Comparison of ENCODE assay signal across 24 cellular contexts in genomic region chr7:22325671-22326070, GRCh38.
"Had no signal": no experiment of that assay in that cellular context is flagged by ENCODE, and none has a peak within 500 bp of the region (broad histone marks: within the 10 kb centered on the region; RNA-seq: fewer than 3 reads in every experiment).

No MANE protein-coding gene starts in this region.

- DNase-seq: activated CD4-positive, alpha-beta T cell treated with anti-CD3 and anti-CD28 coated beads for 1 hour; activated CD8-positive, alpha-beta memory T cell treated with anti-CD3 and anti-CD28 coated beads for 24 hours; activated CD8-positive, alpha-beta memory T cell treated with anti-CD3 and anti-CD28 coated beads, Interleukin-2, amount 50 U/mL, for 48 hours; activated effector memory CD4-positive, alpha-beta T cell treated with Interleukin-2 at 50 U/mL for 16 hours; activated naive CD4-positive, alpha-beta T cell treated with anti-CD3 and anti-CD28 coated beads, Interleukin-2, amount 10 ng/mL, durations not matched to agents 7 days and 5 days; activated naive CD8-positive, alpha-beta T cell treated with anti-CD3 and anti-CD28 coated beads, Interleukin-2, amount 50 U/mL, for 24 hours; activated T-cell treated with anti-CD3 and anti-CD28 coated beads, Interleukin-2, amount 50 U/mL, for 48 hours; aorta; brain microvascular endothelial cell; central memory CD4-positive, alpha-beta T cell; endodermal cell; foreskin melanocyte; glutamatergic neuron; hippocampal formation; midbrain; nephron progenitor cell; nucleus accumbens; sigmoid colon; stimulated activated CD4-positive, alpha-beta T cell treated with anti-CD3 and anti-CD28 coated beads, Interleukin-4, amount 100 ng/mL, for 4 hours; stimulated activated naive B cell treated with anti-CD40 and anti-IgM and Interleukin-4, amounts not matched to agents 10 μg/mL and 1 μg/mL and 100 μg/mL, for 72 hours; thyroid gland; WERI-Rb-1 had no signal

- ATAC-seq: activated naive CD8-positive, alpha-beta T cell treated with anti-CD3 and anti-CD28 coated beads, Interleukin-2, amount 50 U/mL, for 24 hours; stimulated activated naive B cell treated with anti-CD40 and anti-IgM and Interleukin-4, amounts not matched to agents 10 μg/mL and 1 μg/mL and 100 μg/mL, for 72 hours had no signal

- H3K4me1 Mint-ChIP-seq: activated naive CD4-positive, alpha-beta T cell treated with anti-CD3 and anti-CD28 coated beads, Interleukin-2, amount 10 ng/mL, durations not matched to agents 7 days and 5 days; activated naive CD8-positive, alpha-beta T cell treated with anti-CD3 and anti-CD28 coated beads, Interleukin-2, amount 50 U/mL, for 24 hours had no signal

- H3K27me3 Mint-ChIP-seq: stimulated activated naive B cell treated with anti-CD40 and anti-IgM and Interleukin-4, amounts not matched to agents 10 μg/mL and 1 μg/mL and 100 μg/mL, for 72 hours had no signal

- H3K27ac ChIP-seq: brain microvascular endothelial cell, epithelial cell of prostate, sigmoid colon, thyroid gland, WERI-Rb-1 had no signal

- H3K36me3 ChIP-seq: brain microvascular endothelial cell, sigmoid colon, thyroid gland, WERI-Rb-1 had no signal

- H3K4me3 Mint-ChIP-seq: activated naive CD4-positive, alpha-beta T cell treated with anti-CD3 and anti-CD28 coated beads, Interleukin-2, amount 10 ng/mL, durations not matched to agents 7 days and 5 days; activated naive CD8-positive, alpha-beta T cell treated with anti-CD3 and anti-CD28 coated beads, Interleukin-2, amount 50 U/mL, for 24 hours; endodermal cell; nephron progenitor cell; stimulated activated naive B cell treated with anti-CD40 and anti-IgM and Interleukin-4, amounts not matched to agents 10 μg/mL and 1 μg/mL and 100 μg/mL, for 72 hours had no signal

- H3K4me3 ChIP-seq: lung, sigmoid colon, thyroid gland had no signal

- H3K9me3 Mint-ChIP-seq: activated naive CD4-positive, alpha-beta T cell treated with anti-CD3 and anti-CD28 coated beads, Interleukin-2, amount 10 ng/mL, durations not matched to agents 7 days and 5 days; activated naive CD8-positive, alpha-beta T cell treated with anti-CD3 and anti-CD28 coated beads, Interleukin-2, amount 50 U/mL, for 24 hours; endodermal cell; nephron progenitor cell; stimulated activated naive B cell treated with anti-CD40 and anti-IgM and Interleukin-4, amounts not matched to agents 10 μg/mL and 1 μg/mL and 100 μg/mL, for 72 hours had no signal

- H3K9me3 ChIP-seq: sigmoid colon, thyroid gland had no signal

- H3K27me3 ChIP-seq: brain microvascular endothelial cell, sigmoid colon, thyroid gland had no signal

- H3K27ac Mint-ChIP-seq: activated naive CD4-positive, alpha-beta T cell treated with anti-CD3 and anti-CD28 coated beads, Interleukin-2, amount 10 ng/mL, durations not matched to agents 7 days and 5 days; activated naive CD8-positive, alpha-beta T cell treated with anti-CD3 and anti-CD28 coated beads, Interleukin-2, amount 50 U/mL, for 24 hours; endodermal cell; nephron progenitor cell; stimulated activated naive B cell treated with anti-CD40 and anti-IgM and Interleukin-4, amounts not matched to agents 10 μg/mL and 1 μg/mL and 100 μg/mL, for 72 hours had no signal

- H3K36me3 Mint-ChIP-seq: activated naive CD4-positive, alpha-beta T cell treated with anti-CD3 and anti-CD28 coated beads, Interleukin-2, amount 10 ng/mL, durations not matched to agents 7 days and 5 days; stimulated activated naive B cell treated with anti-CD40 and anti-IgM and Interleukin-4, amounts not matched to agents 10 μg/mL and 1 μg/mL and 100 μg/mL, for 72 hours had no signal

- H3K4me1 ChIP-seq: sigmoid colon, thyroid gland had no signal
